8 cellular contexts compared by ENCODE assay signal in the genomic region with DNA sequence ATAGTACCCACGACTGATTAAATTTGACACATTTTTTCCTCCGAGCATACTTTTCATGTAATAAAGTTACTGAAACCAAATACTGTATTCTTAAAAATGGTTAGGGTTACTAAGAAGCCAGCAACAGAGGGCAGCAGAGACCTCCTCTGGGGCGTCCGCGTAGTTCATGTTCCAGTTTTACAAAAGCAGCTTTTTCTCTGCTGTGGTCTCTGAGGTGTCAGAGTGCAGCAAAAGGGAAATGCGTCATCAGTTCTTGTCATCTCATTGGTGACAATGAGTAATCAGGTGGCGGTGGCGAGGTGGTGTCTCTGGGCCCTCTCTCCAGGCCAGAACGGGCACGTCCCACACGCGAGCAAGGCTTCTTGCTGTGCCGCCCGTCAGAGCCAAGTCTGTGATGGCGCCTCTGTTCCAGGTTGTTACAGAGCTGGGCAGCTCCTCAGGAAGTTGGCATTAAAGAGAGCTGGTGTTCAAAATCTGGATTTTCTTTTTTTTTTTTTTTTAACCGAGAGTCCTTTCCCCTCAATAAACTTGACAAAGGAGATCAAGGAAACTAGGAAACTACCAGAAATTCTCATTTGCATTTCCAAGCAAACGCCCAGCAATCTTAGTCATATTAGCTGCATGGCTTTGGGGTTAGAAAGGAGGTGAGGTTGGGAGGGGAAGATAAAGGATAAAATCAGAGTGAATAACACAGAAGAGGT.
DNase-seq lines count a peak whose midpoint lies in the region; ATAC-seq lines count a peak whose summit lies in the region.

No MANE protein-coding gene starts in this region.

- H3K36me3 Mint-ChIP-seq in activated CD4-positive, alpha-beta T cell treated with anti-CD3 and anti-CD28 coated beads, Interleukin-2, amount 10 ng/mL, durations not matched to agents 24 days and 14 days (ENCODE audit: low read depth), result no peaks in the 10 kb centered on the region

- peak overlapping the region; percentile 99 for H3K27ac Mint-ChIP-seq in activated CD4-positive, alpha-beta T cell treated with anti-CD3 and anti-CD28 coated beads, Interleukin-2, amount 10 ng/mL, durations not matched to agents 24 days and 14 days

- DNase-seq in GM19240 (ENCODE audit: insufficient read length, low spot score) (peak; percentile 64), NCI-H524 treated with DMSO at 0.1 percent for 48 hours (lab: John Stamatoyannopoulos, UW) (peak; percentile 79), dedifferentiated amniotic fluid mesenchymal stem cell (ENCODE audit: extremely low spot score) (peak; percentile 96), left kidney (ENCODE audit: low read depth, low spot score) (peak; percentile 95)
- peak; percentile 97 for DNase-seq in activated CD4-positive, alpha-beta T cell treated with anti-CD3 and anti-CD28 coated beads, Interleukin-2, amount 10 ng/mL, durations not matched to agents 24 days and 14 days
- DNase-seq in stimulated activated CD4-positive, alpha-beta T cell treated with anti-CD3 and anti-CD28 coated beads, Interleukin-1b, Interleukin-23, amount 100 ng/mL, for 48 hours, result peak; percentile 98

- peak overlapping the region; percentile 57 to 91 (median 72) for H3K27ac ChIP-seq in BLaER1 treated with 17β-estradiol and CSF1 and Interleukin-3, amounts not matched to agents 10 nM and 100 nM

- intact Hi-C loops in activated CD4-positive, alpha-beta T cell treated with anti-CD3 and anti-CD28 coated beads, Interleukin-2, amount 10 ng/mL, durations not matched to agents 24 days and 14 days (cut with micrococcal nuclease), result loop anchor here (1.0 to 2.0 kb wide), 10 partner anchors 10 to 464 kb away; partner anchors contain the start of genes BZW1, CLK1, HYCC2 and NIF3L1

- no peaks in the 10 kb centered on the region for H4K20me1 ChIP-seq in BLaER1 treated with 17β-estradiol and CSF1 and Interleukin-3, amounts not matched to agents 10 nM and 100 nM

- peaks cover 0 to 8% (median 0%) of the 10 kb centered on the region in 11 experiments; a peak in 4 of 22 replicates for H3K36me3 ChIP-seq in BLaER1 treated with 17β-estradiol and CSF1 and Interleukin-3, amounts not matched to agents 10 nM and 100 nM

- H3K4me2 ChIP-seq in BLaER1 treated with 17β-estradiol and CSF1 and Interleukin-3, amounts not matched to agents 10 nM and 100 nM, result peak overlapping the region; percentile 51 to 85 (median 66)

- H3K27me3 Mint-ChIP-seq in activated CD4-positive, alpha-beta T cell treated with anti-CD3 and anti-CD28 coated beads, Interleukin-2, amount 10 ng/mL, durations not matched to agents 24 days and 14 days, result no peaks in the 10 kb centered on the region

- ATAC-seq in HG03457 (IDR thresholded peaks at IDR 0.05; ENCODE audit: unreplicated experiment), result peak; percentile 99

- H3K9me3 ChIP-seq in BLaER1 treated with 17β-estradiol and CSF1 and Interleukin-3, amounts not matched to agents 10 nM and 100 nM (replicated peaks in 1 of 11), result peaks cover 4 to 26% (median 15%) of the 10 kb centered on the region in 11 experiments; a peak in 21 of 22 replicates

- peak overlapping the region in 9 of 10 experiments; percentile 34 to 62 (median 46); a peak in 13 of 20 replicates for H3K4me3 ChIP-seq in BLaER1 treated with 17β-estradiol and CSF1 and Interleukin-3, amounts not matched to agents 10 nM and 100 nM

- H3K9ac ChIP-seq in BLaER1 treated with 17β-estradiol and CSF1 and Interleukin-3, amounts not matched to agents 10 nM and 100 nM, result peak overlapping the region; percentile 46 to 78 (median 72); a peak in 21 of 22 replicates

- H3K4me1 ChIP-seq in BLaER1 treated with 17β-estradiol and CSF1 and Interleukin-3, amounts not matched to agents 10 nM and 100 nM, result peaks cover 8 to 55% (median 30%) of the 10 kb centered on the region in 10 experiments

- H3K4me3 Mint-ChIP-seq in activated CD4-positive, alpha-beta T cell treated with anti-CD3 and anti-CD28 coated beads, Interleukin-2, amount 10 ng/mL, durations not matched to agents 24 days and 14 days, result peak overlapping the region; percentile 74

- no peaks in the 10 kb centered on the region for H3K27me3 ChIP-seq in BLaER1 treated with 17β-estradiol and CSF1 and Interleukin-3, amounts not matched to agents 10 nM and 100 nM

- peaks cover 29% of the 10 kb centered on the region for H3K4me1 Mint-ChIP-seq in activated CD4-positive, alpha-beta T cell treated with anti-CD3 and anti-CD28 coated beads, Interleukin-2, amount 10 ng/mL, durations not matched to agents 24 days and 14 days

- no peaks in the 10 kb centered on the region for H3K9me3 Mint-ChIP-seq in activated CD4-positive, alpha-beta T cell treated with anti-CD3 and anti-CD28 coated beads, Interleukin-2, amount 10 ng/mL, durations not matched to agents 24 days and 14 days

Comparison
In these comparisons a context has a peak if more than half of its experiments do, and no peak if none do; other contexts are left out.
1. Peak in every context shown above with its lines: DNase-seq, ATAC-seq, H3K4me3 ChIP-seq and H3K27ac ChIP-seq.